ENCODE assay signal across 21 cellular contexts in genomic region chr12:80756875-80757274, GRCh38. TPM values are rescaled to one million over a fixed set of nuclear protein-coding genes. Genes with fewer than 3 reads are reported as not detected.
A peak's percentile ranks its signal among the peaks of the same experiment; 100 is the strongest.
DNase-seq lines count a peak whose midpoint lies in the region; ATAC-seq, FAIRE-seq and TF ChIP-seq lines count a peak whose summit lies in the region.
"Had no signal": no experiment of that assay in that cellular context is flagged by ENCODE, and none has a peak within 500 bp of the region (broad histone marks: within the 10 kb centered on the region; RNA-seq: fewer than 3 reads in every experiment).

No MANE protein-coding gene starts in this region.

- DNase-seq in EL (peak; percentile 27), GM20000 (ENCODE audit: low spot score) (peak; percentile 7), astrocyte (ENCODE audit: low read depth) (peak; percentile 69), dermis blood vessel endothelial cell (no peak), Karpas-422 (no peak)
- DNase-seq in activated CD4-positive, alpha-beta T cell treated with anti-CD3 and anti-CD28 coated beads for 4 hours, result no peak
- DNase-seq: activated CD8-positive, alpha-beta memory T cell treated with anti-CD3 and anti-CD28 coated beads, Interleukin-2, amount 10 ng/mL, durations not matched to agents 7 days and 5 days; activated naive CD4-positive, alpha-beta T cell treated with anti-CD3 and anti-CD28 coated beads, Interleukin-2, amount 50 U/mL, for 16 hours; CD8-positive, alpha-beta memory T cell; GF-D8; mesendoderm; NCI-H1436; NCI-H69; pancreas; uterus had no signal

- H3K4me2 ChIP-seq in astrocyte (ENCODE audit: low read length) (no peak overlapping the region), Karpas-422 (ENCODE audit: low read depth, low read length, poor library complexity, severe bottlenecking) (no peak overlapping the region)

- no peak overlapping the region for H3K4me3 Mint-ChIP-seq in astrocyte (ENCODE audit: unreplicated experiment)
- H3K4me3 Mint-ChIP-seq: activated CD8-positive, alpha-beta memory T cell treated with anti-CD3 and anti-CD28 coated beads, Interleukin-2, amount 10 ng/mL, durations not matched to agents 7 days and 5 days; CD8-positive, alpha-beta memory T cell; IgD-negative memory B cell had no signal

- H2AFZ ChIP-seq in astrocyte (ENCODE audit: low read depth, low read length), result no peak overlapping the region
- no peak overlapping the region for H2AFZ ChIP-seq in Karpas-422 (ENCODE audit: low read length)

- ATAC-seq in HG02885 (IDR thresholded peaks at IDR 0.05; ENCODE audit: poor library complexity, unreplicated experiment) (peak; percentile 95), HG03097 (IDR thresholded peaks at IDR 0.05; ENCODE audit: low FRiP score, unreplicated experiment) (no peak)
- ATAC-seq: activated CD8-positive, alpha-beta memory T cell treated with anti-CD3 and anti-CD28 coated beads, Interleukin-2, amount 10 ng/mL, durations not matched to agents 7 days and 5 days; pancreas; Right ventricle myocardium inferior had no signal

- no peaks in the 10 kb centered on the region for H3K27me3 Mint-ChIP-seq in astrocyte (ENCODE audit: low read depth, unreplicated experiment)
- H3K27me3 Mint-ChIP-seq: activated CD8-positive, alpha-beta memory T cell treated with anti-CD3 and anti-CD28 coated beads, Interleukin-2, amount 10 ng/mL, durations not matched to agents 7 days and 5 days; CD8-positive, alpha-beta memory T cell had no signal

- no peaks in the 10 kb centered on the region for H3K36me3 ChIP-seq in astrocyte (ENCODE audit: insufficient read depth, low read length)
- H3K36me3 ChIP-seq in Karpas-422 (ENCODE audit: insufficient read depth, low read length), result no peaks in the 10 kb centered on the region
- H3K36me3 ChIP-seq: esophagus muscularis mucosa, pancreas, uterus had no signal

- no peak overlapping the region for H3K27ac Mint-ChIP-seq in astrocyte (ENCODE audit: unreplicated experiment)
- H3K27ac Mint-ChIP-seq: activated CD8-positive, alpha-beta memory T cell treated with anti-CD3 and anti-CD28 coated beads, Interleukin-2, amount 10 ng/mL, durations not matched to agents 7 days and 5 days; CD8-positive, alpha-beta memory T cell; IgD-negative memory B cell had no signal

- no peaks in the 10 kb centered on the region for H3K9me3 Mint-ChIP-seq in astrocyte (ENCODE audit: unreplicated experiment)
- H3K9me3 Mint-ChIP-seq: IgD-negative memory B cell had no signal

- no peaks in the 10 kb centered on the region for H3K9me2 ChIP-seq in Karpas-422 (replicated peaks; ENCODE audit: insufficient read depth, low read length)

- TF ChIP-seq CTCF in GM20000 (IDR thresholded peaks at IDR 0.05; ENCODE audit: extremely low read depth, missing control alignments) (no peak), astrocyte (IDR thresholded peaks at IDR 0.05; ENCODE audit: insufficient read depth, low read depth, low read length) (no peak)

- no peaks in the 10 kb centered on the region for H3K9me3 ChIP-seq in astrocyte (ENCODE audit: insufficient read depth, low read depth, low read length)
- H3K9me3 ChIP-seq in Karpas-422 (ENCODE audit: low read length), result no peaks in the 10 kb centered on the region
- H3K9me3 ChIP-seq: esophagus muscularis mucosa, pancreas, uterus had no signal

- no peaks in the 10 kb centered on the region for H3K36me3 Mint-ChIP-seq in astrocyte (ENCODE audit: low read depth, unreplicated experiment)
- H3K36me3 Mint-ChIP-seq: activated CD8-positive, alpha-beta memory T cell treated with anti-CD3 and anti-CD28 coated beads, Interleukin-2, amount 10 ng/mL, durations not matched to agents 7 days and 5 days; CD8-positive, alpha-beta memory T cell; IgD-negative memory B cell had no signal

- H3K27me3 ChIP-seq in astrocyte (ENCODE audit: insufficient read depth, low read length), result no peaks in the 10 kb centered on the region
- H3K27me3 ChIP-seq in Karpas-422 (ENCODE audit: low read length), result no peaks in the 10 kb centered on the region
- H3K27me3 ChIP-seq: esophagus muscularis mucosa, pancreas, uterus had no signal

- H4K20me1 ChIP-seq in astrocyte (ENCODE audit: insufficient read depth, low read length) (no peaks in the 10 kb centered on the region), Karpas-422 (ENCODE audit: insufficient read depth, low read depth, low read length) (no peaks in the 10 kb centered on the region)

- H3K9ac ChIP-seq in astrocyte (ENCODE audit: low read length), result no peak overlapping the region
- no peak overlapping the region for H3K9ac ChIP-seq in Karpas-422 (ENCODE audit: low read length)

- no peaks in the 10 kb centered on the region for H3K4me1 ChIP-seq in astrocyte (ENCODE audit: insufficient read depth, low read length)
- H3K4me1 ChIP-seq in Karpas-422 (ENCODE audit: low read length), result no peaks in the 10 kb centered on the region
- H3K4me1 ChIP-seq: esophagus muscularis mucosa, pancreas, uterus had no signal

- H3K27ac ChIP-seq in astrocyte (ENCODE audit: low read depth, low read length), result no peak overlapping the region
- no peak overlapping the region for H3K27ac ChIP-seq in Karpas-422 (ENCODE audit: low read length)
- H3K27ac ChIP-seq: esophagus muscularis mucosa, pancreas, uterus had no signal

- no peak for FAIRE-seq in astrocyte (lab: Jason Lieb, UNC)

- H3K79me2 ChIP-seq in astrocyte (ENCODE audit: insufficient read depth, low read length), result no peaks in the 10 kb centered on the region
- no peaks in the 10 kb centered on the region for H3K79me2 ChIP-seq in Karpas-422 (ENCODE audit: low read length)

- H3K4me3 ChIP-seq in astrocyte (ENCODE audit: insufficient read depth, low read depth, low read length) (no peak overlapping the region), Karpas-422 (ENCODE audit: low read length) (no peak overlapping the region)
- H3K4me3 ChIP-seq: esophagus muscularis mucosa, pancreas, uterus had no signal

- H3K4me1 Mint-ChIP-seq in astrocyte (ENCODE audit: low read depth, unreplicated experiment), result peaks cover 11% of the 10 kb centered on the region
- H3K4me1 Mint-ChIP-seq: activated CD8-positive, alpha-beta memory T cell treated with anti-CD3 and anti-CD28 coated beads, Interleukin-2, amount 10 ng/mL, durations not matched to agents 7 days and 5 days; CD8-positive, alpha-beta memory T cell; IgD-negative memory B cell had no signal

RNA-seq across cellular contexts. Expression of gene MYF5, which starts 40.2 kb away (rescaled TPM):
- not detected in 2 replicates for total RNA-seq in astrocyte
- total RNA-seq in dermis blood vessel endothelial cell, result not detected in 2 replicates
- total RNA-seq in Karpas-422 (2014; rRNA removed; shearing (Covaris generic); ENCODE audit: low replicate concordance), result not detected in 2 replicates
- total RNA-seq: activated CD8-positive, alpha-beta memory T cell treated with anti-CD3 and anti-CD28 coated beads, Interleukin-2, amount 10 ng/mL, durations not matched to agents 7 days and 5 days; CD8-positive, alpha-beta memory T cell; chondrocyte; esophagus muscularis mucosa; pancreas; Right ventricle myocardium inferior; uterus had no signal

RNA-seq across cellular contexts. Expression of gene MYF6, which starts 49.4 kb away (rescaled TPM):
- total RNA-seq in astrocyte (not detected in 2 replicates), dermis blood vessel endothelial cell (not detected in 2 replicates)
- total RNA-seq in Karpas-422 (2014; rRNA removed; shearing (Covaris generic); ENCODE audit: low replicate concordance), result not detected in 2 replicates
- total RNA-seq: activated CD8-positive, alpha-beta memory T cell treated with anti-CD3 and anti-CD28 coated beads, Interleukin-2, amount 10 ng/mL, durations not matched to agents 7 days and 5 days; CD8-positive, alpha-beta memory T cell; chondrocyte; pancreas; Right ventricle myocardium inferior; uterus had no signal

Comparison
In these comparisons a context has a peak if more than half of its experiments do, and no peak if none do; other contexts are left out.
1. DNase-seq: peak in EL (single experiment), GM20000 (single experiment) and astrocyte (single experiment); none in dermis blood vessel endothelial cell (single experiment), Karpas-422 (single experiment) and activated CD4-positive, alpha-beta T cell treated with anti-CD3 and anti-CD28 coated beads for 4 hours (0 of 2).